11 cellular contexts compared by ENCODE assay signal in genomic region chr10:21649441-21649872, GRCh38.
A peak's percentile ranks its signal among the peaks of the same experiment; 100 is the strongest.
DNase-seq lines count a peak whose midpoint lies in the region; ATAC-seq, FAIRE-seq and TF ChIP-seq lines count a peak whose summit lies in the region.
"Had no signal": no experiment of that assay in that cellular context is flagged by ENCODE, and none has a peak within 500 bp of the region (broad histone marks: within the 10 kb centered on the region; RNA-seq: fewer than 3 reads in every experiment).

No MANE protein-coding gene starts in this region.

- no peak for FAIRE-seq in H54 (lab: Jason Lieb, UNC)
- FAIRE-seq: endometrium had no signal

- peaks cover 8% of the 10 kb centered on the region for H3K9me3 Mint-ChIP-seq in activated T-helper 1 cell treated with anti-CD3 and anti-CD28 coated beads, Interleukin-12 subunit alpha, Interleukin-12 subunit beta, Interleukin-2, Interleukin-4 antibody, amounts not matched to agents 30 ng/mL and 10 ng/mL and 1 ng/mL, durations not matched to agents 14 hours and 24 hours and 36 hours
- H3K9me3 Mint-ChIP-seq in natural killer cell treated with Interleukin-12 subunit alpha and Interleukin-12 subunit beta and Interleukin-15 and Interleukin-18, amount 100 ng/mL, for 72 hours: no peaks in the 10 kb centered on the region

- no peaks in the 10 kb centered on the region for H3K27me3 Mint-ChIP-seq in activated T-helper 1 cell treated with anti-CD3 and anti-CD28 coated beads, Interleukin-12 subunit alpha, Interleukin-12 subunit beta, Interleukin-2, Interleukin-4 antibody, amounts not matched to agents 30 ng/mL and 10 ng/mL and 1 ng/mL, durations not matched to agents 14 hours and 24 hours and 36 hours (ENCODE audit: insufficient read depth)
- no peaks in the 10 kb centered on the region for H3K27me3 Mint-ChIP-seq in natural killer cell treated with Interleukin-12 subunit alpha and Interleukin-12 subunit beta and Interleukin-15 and Interleukin-18, amount 100 ng/mL, for 72 hours

- peaks cover 19% of the 10 kb centered on the region for H3K4me1 Mint-ChIP-seq in activated T-helper 1 cell treated with anti-CD3 and anti-CD28 coated beads, Interleukin-12 subunit alpha, Interleukin-12 subunit beta, Interleukin-2, Interleukin-4 antibody, amounts not matched to agents 30 ng/mL and 10 ng/mL and 1 ng/mL, durations not matched to agents 14 hours and 24 hours and 36 hours (ENCODE audit: low read depth)
- H3K4me1 Mint-ChIP-seq in natural killer cell treated with Interleukin-12 subunit alpha and Interleukin-12 subunit beta and Interleukin-15 and Interleukin-18, amount 100 ng/mL, for 72 hours (ENCODE audit: low read depth in 2 of 2): peaks cover 16 to 24% of the 10 kb centered on the region in 2 donors

- peaks cover 13% of the 10 kb centered on the region for H3K36me3 Mint-ChIP-seq in activated T-helper 1 cell treated with anti-CD3 and anti-CD28 coated beads, Interleukin-12 subunit alpha, Interleukin-12 subunit beta, Interleukin-2, Interleukin-4 antibody, amounts not matched to agents 30 ng/mL and 10 ng/mL and 1 ng/mL, durations not matched to agents 14 hours and 24 hours and 36 hours (ENCODE audit: low read depth)
- peaks cover 5% of the 10 kb centered on the region for H3K36me3 Mint-ChIP-seq in natural killer cell treated with Interleukin-12 subunit alpha and Interleukin-12 subunit beta and Interleukin-15 and Interleukin-18, amount 100 ng/mL, for 72 hours

- H3K4me3 Mint-ChIP-seq in activated T-helper 1 cell treated with anti-CD3 and anti-CD28 coated beads, Interleukin-12 subunit alpha, Interleukin-12 subunit beta, Interleukin-2, Interleukin-4 antibody, amounts not matched to agents 30 ng/mL and 10 ng/mL and 1 ng/mL, durations not matched to agents 14 hours and 24 hours and 36 hours: peak overlapping the region; percentile 48
- H3K4me3 Mint-ChIP-seq in natural killer cell treated with Interleukin-12 subunit alpha and Interleukin-12 subunit beta and Interleukin-15 and Interleukin-18, amount 100 ng/mL, for 72 hours: peak overlapping the region; percentile 51

- intact Hi-C loops in activated T-helper 1 cell treated with anti-CD3 and anti-CD28 coated beads, Interleukin-12 subunit alpha, Interleukin-12 subunit beta, Interleukin-2, Interleukin-4 antibody, amounts not matched to agents 30 ng/mL and 10 ng/mL and 1 ng/mL, durations not matched to agents 14 hours and 24 hours and 36 hours (cut with micrococcal nuclease): no loop called here

- DNase-seq in activated T-cell treated with anti-CD3 and anti-CD28 coated beads for 48 hours (ENCODE audit: low read depth): peak; percentile 6
- DNase-seq in activated T-cell treated with anti-CD3 and anti-CD28 coated beads for 4 hours: no peak
- peak; percentile 63 for DNase-seq in HT1080 (ENCODE audit: low read depth)
- DNase-seq in activated T-helper 1 cell treated with anti-CD3 and anti-CD28 coated beads, Interleukin-12 subunit alpha, Interleukin-12 subunit beta, Interleukin-2, Interleukin-4 antibody, amounts not matched to agents 30 ng/mL and 10 ng/mL and 1 ng/mL, durations not matched to agents 14 hours and 24 hours and 36 hours (ENCODE audit: low spot score): no peak
- DNase-seq in natural killer cell treated with Interleukin-12 subunit alpha and Interleukin-12 subunit beta and Interleukin-15 and Interleukin-18, amount 100 ng/mL, for 72 hours (ENCODE audit: low spot score): no peak
- no peak for DNase-seq in H54 (ENCODE audit: insufficient read length, low spot score)
- DNase-seq in stimulated activated CD8-positive, alpha-beta memory T cell treated with anti-CD3 and anti-CD28 coated beads, Interleukin-4, amount 100 ng/mL, for 48 hours: no peak
- no peak for DNase-seq in NCI-H345 (lab: John Stamatoyannopoulos, UW)
- DNase-seq: central memory CD4-positive, alpha-beta T cell; mucosa of descending colon had no signal

- H3K27ac Mint-ChIP-seq in activated T-helper 1 cell treated with anti-CD3 and anti-CD28 coated beads, Interleukin-12 subunit alpha, Interleukin-12 subunit beta, Interleukin-2, Interleukin-4 antibody, amounts not matched to agents 30 ng/mL and 10 ng/mL and 1 ng/mL, durations not matched to agents 14 hours and 24 hours and 36 hours: peak overlapping the region; percentile 85
- H3K27ac Mint-ChIP-seq in natural killer cell treated with Interleukin-12 subunit alpha and Interleukin-12 subunit beta and Interleukin-15 and Interleukin-18, amount 100 ng/mL, for 72 hours: peak overlapping the region; percentile 24 to 26

- ATAC-seq in natural killer cell treated with Interleukin-12 subunit alpha and Interleukin-12 subunit beta and Interleukin-15 and Interleukin-18, amount 100 ng/mL, for 72 hours: peak; percentile 67 to 90
- ATAC-seq: mucosa of descending colon had no signal

- TF ChIP-seq POLR2A in H54 (IDR thresholded peaks at IDR 0.05; ENCODE audit: low read depth, low read length): no peak

Comparison
In these comparisons a context has a peak if more than half of its experiments do, and no peak if none do; other contexts are left out.
1. DNase-seq: peak in activated T-cell treated with anti-CD3 and anti-CD28 coated beads for 48 hours (single experiment) and HT1080 (single experiment); none in activated T-cell treated with anti-CD3 and anti-CD28 coated beads for 4 hours (single experiment), activated T-helper 1 cell treated with anti-CD3 and anti-CD28 coated beads, Interleukin-12 subunit alpha, Interleukin-12 subunit beta, Interleukin-2, Interleukin-4 antibody, amounts not matched to agents 30 ng/mL and 10 ng/mL and 1 ng/mL, durations not matched to agents 14 hours and 24 hours and 36 hours (single experiment), natural killer cell treated with Interleukin-12 subunit alpha and Interleukin-12 subunit beta and Interleukin-15 and Interleukin-18, amount 100 ng/mL, for 72 hours (single experiment), H54 (single experiment), stimulated activated CD8-positive, alpha-beta memory T cell treated with anti-CD3 and anti-CD28 coated beads, Interleukin-4, amount 100 ng/mL, for 48 hours (single experiment) and NCI-H345 (single experiment).